Comparison of ENCODE assay signal across 8 cellular contexts in the genomic region with DNA sequence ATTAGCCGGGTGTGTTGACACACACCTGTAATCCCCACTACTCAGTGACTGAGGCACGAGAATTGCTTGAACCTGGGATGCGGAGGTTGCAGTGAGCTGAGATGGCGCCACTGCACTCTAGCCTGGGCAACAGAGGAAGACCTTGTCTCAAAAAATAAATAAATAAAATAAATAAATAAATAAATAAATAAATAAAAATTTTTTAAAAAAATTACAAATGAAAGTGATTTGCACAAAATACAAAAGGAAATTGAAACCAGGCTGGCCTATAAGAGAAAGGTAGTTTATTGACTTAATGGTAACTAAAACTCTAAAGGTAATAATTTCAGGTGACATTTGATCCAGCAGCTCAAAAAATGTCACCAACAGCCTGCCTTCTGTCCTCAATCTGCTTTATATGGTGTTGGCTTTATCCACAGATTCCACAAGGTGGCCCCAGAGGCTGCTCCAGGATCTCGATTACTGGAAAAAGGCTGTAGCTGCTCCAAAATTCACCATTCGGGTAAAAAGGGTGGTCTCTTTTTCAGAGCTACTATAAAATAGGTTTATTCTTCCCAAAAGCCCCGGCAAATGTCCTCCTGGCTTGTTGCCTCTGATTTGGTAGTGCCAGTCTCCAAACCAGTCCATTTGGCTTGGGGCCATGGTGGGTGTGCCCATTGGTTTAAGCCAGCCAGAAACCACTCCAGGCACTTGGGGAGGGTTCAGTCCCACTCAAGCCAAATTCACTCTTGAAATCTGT.
DNase-seq lines count a peak whose midpoint lies in the region; ATAC-seq and TF ChIP-seq lines count a peak whose summit lies in the region.

No MANE protein-coding gene starts in this region.

- no peak overlapping the region for H2BK5ac ChIP-seq in mesendoderm (ENCODE audit: low read length)

- WGBS in mesendoderm (ENCODE audit: extremely low coverage, insufficient coverage, low lambda C conversion rate): no CpG with 5 or more reads among the region's 7 CpGs

- peak overlapping the region; percentile 78 for H2BK120ac ChIP-seq in mesendoderm (ENCODE audit: low read depth, low read length)

- H3K4me2 ChIP-seq in mesendoderm (ENCODE audit: low read length): no peak overlapping the region

- H3K56ac ChIP-seq in mesendoderm (ENCODE audit: low read length): peak overlapping the region; percentile 71

- no peaks in the 10 kb centered on the region for H3K9me3 Mint-ChIP-seq in CD14-positive monocyte
- H3K9me3 Mint-ChIP-seq in stimulated activated naive CD8-positive, alpha-beta T cell treated with anti-CD3 and anti-CD28 coated beads, Interleukin-15, amount 100 ng/mL, for 72 hours: no peaks in the 10 kb centered on the region

- H3K4me1 ChIP-seq in endocrine pancreas (ENCODE audit: control insufficient read depth, insufficient read depth, low read length) (no peaks in the 10 kb centered on the region), mesendoderm (ENCODE audit: control insufficient read depth, low read depth, low read length) (peaks cover 2% of the 10 kb centered on the region)

- H3K36me3 Mint-ChIP-seq in CD14-positive monocyte: no peaks in the 10 kb centered on the region

- peak overlapping the region; percentile 44 for H3K4me3 ChIP-seq in endocrine pancreas (ENCODE audit: control insufficient read depth, insufficient read depth, low read length)
- H3K4me3 ChIP-seq in mesendoderm (ENCODE audit: low read length): no peak overlapping the region

- H3K27me3 ChIP-seq in endocrine pancreas (ENCODE audit: control insufficient read depth, insufficient read depth, low read length) (no peaks in the 10 kb centered on the region), mesendoderm (ENCODE audit: insufficient read depth, low read length, poor library complexity) (no peaks in the 10 kb centered on the region)

- peak overlapping the region; percentile 56 for H3K27ac ChIP-seq in mesendoderm (ENCODE audit: low read depth, low read length)

- H3K4me3 Mint-ChIP-seq in CD14-positive monocyte: no peak overlapping the region
- H3K4me3 Mint-ChIP-seq in stimulated activated naive CD8-positive, alpha-beta T cell treated with anti-CD3 and anti-CD28 coated beads, Interleukin-15, amount 100 ng/mL, for 72 hours: no peak overlapping the region

- no peak overlapping the region for H2AK5ac ChIP-seq in mesendoderm (ENCODE audit: low read length)

- peak overlapping the region; percentile 88 for H3K18ac ChIP-seq in mesendoderm (ENCODE audit: low read length)

- no peak overlapping the region for H4K8ac ChIP-seq in mesendoderm (ENCODE audit: low read depth, low read length)

- no peaks in the 10 kb centered on the region for H3K79me2 ChIP-seq in mesendoderm (ENCODE audit: control insufficient read depth, insufficient read depth, low read length)

- peak; percentile 87 for TF ChIP-seq CTCF in CD14-positive monocyte (IDR thresholded peaks at IDR 0.05)

- peak overlapping the region; percentile 81 for H3K4ac ChIP-seq in mesendoderm (ENCODE audit: low read depth, low read length)

- no peak overlapping the region for H3K27ac Mint-ChIP-seq in CD14-positive monocyte
- no peak overlapping the region for H3K27ac Mint-ChIP-seq in stimulated activated naive CD8-positive, alpha-beta T cell treated with anti-CD3 and anti-CD28 coated beads, Interleukin-15, amount 100 ng/mL, for 72 hours

- H3K27me3 Mint-ChIP-seq in CD14-positive monocyte (ENCODE audit: low read depth in 3 of 3): peaks cover 0 to 8% (median 3%) of the 10 kb centered on the region in 3 donors
- H3K27me3 Mint-ChIP-seq in stimulated activated naive CD8-positive, alpha-beta T cell treated with anti-CD3 and anti-CD28 coated beads, Interleukin-15, amount 100 ng/mL, for 72 hours: peaks cover 23% of the 10 kb centered on the region

- ATAC-seq in HG02610 (IDR thresholded peaks at IDR 0.05; ENCODE audit: unreplicated experiment): peak; percentile 47
- peak; percentile 81 for ATAC-seq in stimulated activated naive CD8-positive, alpha-beta T cell treated with anti-CD3 and anti-CD28 coated beads, Interleukin-15, amount 100 ng/mL, for 72 hours
- no peak for ATAC-seq in GM19324 (IDR thresholded peaks at IDR 0.05; ENCODE audit: low FRiP score, unreplicated experiment)

- no peaks in the 10 kb centered on the region for H3K36me3 ChIP-seq in endocrine pancreas (ENCODE audit: control insufficient read depth, insufficient read depth, low read length)
- no peaks in the 10 kb centered on the region for H3K36me3 ChIP-seq in mesendoderm (ENCODE audit: control insufficient read depth, insufficient read depth, low read length)

- intact Hi-C loops in CD14-positive monocyte (cut with micrococcal nuclease): no loop called here

- H3K9ac ChIP-seq in endocrine pancreas (ENCODE audit: control insufficient read depth, insufficient read depth, low read length) (peak overlapping the region; percentile 19), mesendoderm (ENCODE audit: low read length) (peak overlapping the region; percentile 35)

- H3K4me1 Mint-ChIP-seq in CD14-positive monocyte: peaks cover 28% of the 10 kb centered on the region
- peaks cover 25% of the 10 kb centered on the region for H3K4me1 Mint-ChIP-seq in stimulated activated naive CD8-positive, alpha-beta T cell treated with anti-CD3 and anti-CD28 coated beads, Interleukin-15, amount 100 ng/mL, for 72 hours

- H3K79me1 ChIP-seq in mesendoderm (ENCODE audit: low read length): no peaks in the 10 kb centered on the region

- DNase-seq in CD14-positive monocyte (ENCODE audit: low spot score) (peak; percentile 54), NCI-H446 treated with DMSO at 0.1 percent for 48 hours (lab: John Stamatoyannopoulos, UW) (peak; percentile 81), mesendoderm (peak; percentile 92)
- peak; percentile 69 for DNase-seq in activated CD4-positive, alpha-beta T cell treated with anti-CD3 and anti-CD28 coated beads for 48 hours
- DNase-seq in stimulated activated naive CD8-positive, alpha-beta T cell treated with anti-CD3 and anti-CD28 coated beads, Interleukin-15, amount 100 ng/mL, for 72 hours: peak; percentile 46 to 64

- H3K9me3 ChIP-seq in endocrine pancreas (ENCODE audit: control insufficient read depth, low read length): no peaks in the 10 kb centered on the region

- H3K23ac ChIP-seq in mesendoderm (ENCODE audit: low read length): no peak overlapping the region

- no peak overlapping the region for H2BK15ac ChIP-seq in mesendoderm (replicated peaks; ENCODE audit: low read depth)

- H4K5ac ChIP-seq in mesendoderm (ENCODE audit: low read length): no peak overlapping the region
